Comparison of ENCODE assay signal across 19 cellular contexts in genomic region chr11:119483341-119483880, GRCh38.
A peak's percentile ranks its signal among the peaks of the same experiment; 100 is the strongest.
DNase-seq lines count a peak whose midpoint lies in the region; ATAC-seq and TF ChIP-seq lines count a peak whose summit lies in the region.
"Had no signal": no experiment of that assay in that cellular context is flagged by ENCODE, and none has a peak within 500 bp of the region (broad histone marks: within the 10 kb centered on the region; RNA-seq: fewer than 3 reads in every experiment).

No MANE protein-coding gene starts in this region.

- peak; percentile 19 for DNase-seq in activated CD8-positive, alpha-beta memory T cell treated with anti-CD3 and anti-CD28 coated beads for 24 hours
- DNase-seq in activated CD8-positive, alpha-beta memory T cell treated with anti-CD3 and anti-CD28 coated beads, Interleukin-2, amount 10 ng/mL, durations not matched to agents 7 days and 5 days: no peak
- DNase-seq in Peyer's patch (peak in 2 of 3 donors; percentile 22 to 27), endodermal cell (peak; percentile 29), spleen (peak; percentile 62), NCI-H510A (lab: John Stamatoyannopoulos, UW) (no peak), T-helper 1 cell (no peak), D341Med (ENCODE audit: low spot score) (no peak)
- DNase-seq: DMS53, MG63, NCI-H1092 treated with DMSO at 0.1 percent for 48 hours, NCI-H2081 treated with DMSO at 0.1 percent for 48 hours, NCI-H510A treated with DMSO at 0.1 percent for 48 hours, NCI-H82 had no signal

- no peak overlapping the region for H3K4me3 ChIP-seq in Peyer's patch
- no peak overlapping the region for H3K4me3 ChIP-seq in endodermal cell (ENCODE audit: low read length)
- no peak overlapping the region for H3K4me3 ChIP-seq in spleen
- H3K4me3 ChIP-seq: GM23338, MG63 had no signal

- TF ChIP-seq POLR2A in Peyer's patch (IDR thresholded peaks at IDR 0.05) (no peak), spleen (IDR thresholded peaks at IDR 0.05) (no peak)

- CTCF ChIA-PET in activated CD8-positive, alpha-beta memory T cell treated with anti-CD3 and anti-CD28 coated beads, Interleukin-2, amount 10 ng/mL, durations not matched to agents 7 days and 5 days (lab: Charles Lee): interaction anchor here (0.9 to 1.4 kb wide), 2 partner anchors 21 to 127 kb away, joined by 3 to 5 read pairs; no protein-coding TSS in a partner anchor

- H3K27me3 ChIP-seq in Peyer's patch (no peaks in the 10 kb centered on the region), endodermal cell (ENCODE audit: control insufficient read depth, insufficient read depth, low read length, poor library complexity, severe bottlenecking) (peaks cover 30% of the 10 kb centered on the region), spleen (replicated peaks in 1 of 7) (peaks cover 0 to 53% (median 9%) of the 10 kb centered on the region in 7 donors)
- H3K27me3 ChIP-seq: MG63 had no signal

- H3K36me3 Mint-ChIP-seq in activated CD8-positive, alpha-beta memory T cell treated with anti-CD3 and anti-CD28 coated beads, Interleukin-2, amount 10 ng/mL, durations not matched to agents 7 days and 5 days: no peaks in the 10 kb centered on the region
- no peaks in the 10 kb centered on the region for H3K36me3 Mint-ChIP-seq in endodermal cell (ENCODE audit: low read depth)

- no peaks in the 10 kb centered on the region for H3K36me3 ChIP-seq in Peyer's patch
- H3K36me3 ChIP-seq in endodermal cell (ENCODE audit: control insufficient read depth, insufficient read depth, low read length): no peaks in the 10 kb centered on the region
- no peaks in the 10 kb centered on the region for H3K36me3 ChIP-seq in spleen
- H3K36me3 ChIP-seq: MG63 had no signal

- no peak overlapping the region for H3K9ac ChIP-seq in endodermal cell (ENCODE audit: extremely low read depth, low read length, poor library complexity, severe bottlenecking)
- H3K9ac ChIP-seq: KMS-11 had no signal

- H3K4me1 ChIP-seq in Peyer's patch (peaks cover 0 to 7% (median 2%) of the 10 kb centered on the region in 4 donors), endodermal cell (ENCODE audit: control insufficient read depth, insufficient read depth, low read length) (no peaks in the 10 kb centered on the region), spleen (peaks cover 0 to 7% (median 4%) of the 10 kb centered on the region in 6 donors)

- TF ChIP-seq CTCF in Peyer's patch (IDR thresholded peaks at IDR 0.05) (no peak), endodermal cell (conservative IDR thresholded peaks at IDR 0.05) (no peak), spleen (IDR thresholded peaks at IDR 0.05 in 8 of 11, conservative IDR thresholded peaks at IDR 0.05 in 3 of 11) (no peak)

- no peaks in the 10 kb centered on the region for H3K4me1 Mint-ChIP-seq in activated CD8-positive, alpha-beta memory T cell treated with anti-CD3 and anti-CD28 coated beads, Interleukin-2, amount 10 ng/mL, durations not matched to agents 7 days and 5 days
- peaks cover 10% of the 10 kb centered on the region for H3K4me1 Mint-ChIP-seq in endodermal cell

- no peak overlapping the region for H3K4me3 Mint-ChIP-seq in activated CD8-positive, alpha-beta memory T cell treated with anti-CD3 and anti-CD28 coated beads, Interleukin-2, amount 10 ng/mL, durations not matched to agents 7 days and 5 days
- H3K4me3 Mint-ChIP-seq in endodermal cell: no peak overlapping the region
- H3K4me3 Mint-ChIP-seq: GM23338 had no signal

- H3K9me3 ChIP-seq in Peyer's patch (no peaks in the 10 kb centered on the region), endodermal cell (ENCODE audit: control insufficient read depth, low read length) (no peaks in the 10 kb centered on the region), spleen (no peaks in the 10 kb centered on the region)
- H3K9me3 ChIP-seq: Caco-2, MG63 had no signal

- ATAC-seq in activated CD8-positive, alpha-beta memory T cell treated with anti-CD3 and anti-CD28 coated beads, Interleukin-2, amount 10 ng/mL, durations not matched to agents 7 days and 5 days: no peak
- ATAC-seq: GM23338, Right ventricle myocardium inferior had no signal

- H3K27ac ChIP-seq in Peyer's patch (no peak overlapping the region), endodermal cell (ENCODE audit: low read depth, low read length) (no peak overlapping the region), spleen (no peak overlapping the region)
- H3K27ac ChIP-seq: C4-2B, KMS-11 had no signal

- H3K27me3 Mint-ChIP-seq in activated CD8-positive, alpha-beta memory T cell treated with anti-CD3 and anti-CD28 coated beads, Interleukin-2, amount 10 ng/mL, durations not matched to agents 7 days and 5 days: peaks cover 17% of the 10 kb centered on the region
- H3K27me3 Mint-ChIP-seq in endodermal cell (ENCODE audit: insufficient read depth): peaks cover 26% of the 10 kb centered on the region

- intact Hi-C loops in spleen (cut with DNase I; ENCODE audit: low total_unique reads): loop anchor here (10.0 kb wide), 1 partner anchor 621 kb away; no protein-coding TSS in a partner anchor

- H3K27ac Mint-ChIP-seq in activated CD8-positive, alpha-beta memory T cell treated with anti-CD3 and anti-CD28 coated beads, Interleukin-2, amount 10 ng/mL, durations not matched to agents 7 days and 5 days: no peak overlapping the region
- no peak overlapping the region for H3K27ac Mint-ChIP-seq in endodermal cell

- H3K9me3 Mint-ChIP-seq in activated CD8-positive, alpha-beta memory T cell treated with anti-CD3 and anti-CD28 coated beads, Interleukin-2, amount 10 ng/mL, durations not matched to agents 7 days and 5 days (ENCODE audit: low read depth): no peaks in the 10 kb centered on the region
- no peaks in the 10 kb centered on the region for H3K9me3 Mint-ChIP-seq in endodermal cell
- H3K9me3 Mint-ChIP-seq: GM23338 had no signal

- 88 to 97% methylated on average over 9 to 11 of the region's 11 CpGs for WGBS in endodermal cell (ENCODE audit: insufficient coverage in 1 of 2, insufficient read length in 1 of 2), 2 experiments
- WGBS in spleen, 5 donors: 85 to 94% (median 92%) methylated on average over 9 to 11 of the region's 11 CpGs

Comparison
In these comparisons a context has a peak if more than half of its experiments do, and no peak if none do; other contexts are left out.
1. DNase-seq: peak in activated CD8-positive, alpha-beta memory T cell treated with anti-CD3 and anti-CD28 coated beads for 24 hours (single experiment), Peyer's patch (2 of 3), endodermal cell (single experiment) and spleen (single experiment); none in activated CD8-positive, alpha-beta memory T cell treated with anti-CD3 and anti-CD28 coated beads, Interleukin-2, amount 10 ng/mL, durations not matched to agents 7 days and 5 days (single experiment), NCI-H510A (single experiment), T-helper 1 cell (0 of 5) and D341Med (single experiment).